In genomic region chr1:14994841-14995437, GRCh38 we compare ENCODE assay signal across 15 cellular contexts.
"Had no signal": no experiment of that assay in that cellular context is flagged by ENCODE, and none has a peak within 500 bp of the region (broad histone marks: within the 10 kb centered on the region; RNA-seq: fewer than 3 reads in every experiment).

No MANE protein-coding gene starts in this region.

- H3K27ac ChIP-seq: epithelial cell of prostate had no signal

- ATAC-seq: activated CD4-positive, alpha-beta T cell treated with anti-CD3 and anti-CD28 coated beads for 36 hours; activated T-cell treated with anti-CD3 and anti-CD28 coated beads, Interleukin-2, amount 50 U/mL, for 72 hours; effector memory CD8-positive, alpha-beta T cell had no signal

- FAIRE-seq: keratinocyte had no signal

- DNase-seq: activated CD4-positive, alpha-beta memory T cell treated with anti-CD3 and anti-CD28 coated beads, Interleukin-2, amount 10 ng/mL, durations not matched to agents 7 days and 5 days; activated CD4-positive, alpha-beta T cell treated with anti-CD3 and anti-CD28 coated beads for 36 hours; activated CD8-positive, alpha-beta memory T cell treated with anti-CD3 and anti-CD28 coated beads, Interleukin-2, amount 50 U/mL, for 4 hours; activated gamma-delta T cell treated with Interleukin-2 at 50 U/mL for 16 hours; activated naive CD8-positive, alpha-beta T cell treated with anti-CD3 and anti-CD28 coated beads for 36 hours; activated T-cell treated with anti-CD3 and anti-CD28 coated beads, Interleukin-2, amount 50 U/mL, for 72 hours; anterior cingulate cortex; effector memory CD8-positive, alpha-beta T cell; posterior cingulate gyrus; right cardiac atrium; stimulated activated CD4-positive, alpha-beta T cell treated with anti-CD3 and anti-CD28 coated beads, Interleukin-1b, Interleukin-23, amount 100 ng/mL, for 48 hours; stimulated activated naive CD4-positive, alpha-beta T cell; T-helper 9 cell had no signal
